Comparison of ENCODE assay signal across 13 cellular contexts in the genomic region with DNA sequence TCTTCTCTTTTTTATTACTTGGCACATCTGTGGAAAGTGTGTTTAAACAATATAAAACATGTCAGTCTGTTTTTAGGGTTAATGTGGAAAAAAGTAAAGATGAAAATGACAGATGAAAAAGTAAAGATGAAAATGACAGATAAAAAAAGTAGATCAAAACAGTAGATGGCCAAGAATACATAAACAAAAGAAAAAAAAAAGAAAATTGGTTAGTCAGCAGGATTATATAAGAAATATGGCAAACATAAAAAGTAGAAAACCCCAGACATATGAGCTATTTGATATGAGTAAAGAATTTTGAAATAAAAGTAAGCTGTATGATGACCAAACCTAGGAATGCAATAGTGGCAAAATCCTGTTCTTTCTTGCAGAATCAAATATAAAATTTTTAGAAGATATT.
A peak's percentile ranks its signal among the peaks of the same experiment; 100 is the strongest.
DNase-seq lines count a peak whose midpoint lies in the region; FAIRE-seq and TF ChIP-seq lines count a peak whose summit lies in the region.
"Had no signal": no experiment of that assay in that cellular context is flagged by ENCODE, and none has a peak within 500 bp of the region (broad histone marks: within the 10 kb centered on the region; RNA-seq: fewer than 3 reads in every experiment).

No MANE protein-coding gene starts in this region.

- H3K4me3 ChIP-seq in adipocyte (ENCODE audit: low read length) (no peak overlapping the region), small intestine (ENCODE audit: low read depth in 1 of 2, low read length in 2 of 2) (no peak overlapping the region), adrenal gland (no peak overlapping the region)
- H3K4me3 ChIP-seq: BLaER1, GM23338 had no signal

- H3K27me3 ChIP-seq in adipocyte (replicated peaks; ENCODE audit: control insufficient read depth, insufficient read depth, low read length): no peaks in the 10 kb centered on the region
- no peaks in the 10 kb centered on the region for H3K27me3 ChIP-seq in small intestine (ENCODE audit: control insufficient read depth in 2 of 2, insufficient read depth in 2 of 2, low read length in 2 of 2)
- no peaks in the 10 kb centered on the region for H3K27me3 ChIP-seq in adrenal gland
- H3K27me3 ChIP-seq: BLaER1 had no signal

- H3K4me1 ChIP-seq in adipocyte (ENCODE audit: control insufficient read depth, insufficient read depth, low read length) (no peaks in the 10 kb centered on the region), small intestine (ENCODE audit: control insufficient read depth in 2 of 2, insufficient read depth in 1 of 2, low read depth in 1 of 2, low read length in 1 of 2) (no peaks in the 10 kb centered on the region), adrenal gland (replicated peaks in 1 of 2) (no peaks in the 10 kb centered on the region)
- H3K4me1 ChIP-seq: BLaER1 had no signal

- H3K9ac ChIP-seq in adipocyte (ENCODE audit: low read length): no peak overlapping the region
- H3K9ac ChIP-seq: BLaER1 had no signal

- TF ChIP-seq POLR2A in adrenal gland (IDR thresholded peaks at IDR 0.05): no peak

- peak; percentile 27 for DNase-seq in adipocyte (ENCODE audit: low read depth)
- DNase-seq in fibroblast of peridontal ligament (ENCODE audit: extremely low read depth): peak; percentile 20
- no peak for DNase-seq in small intestine
- DNase-seq in adrenal gland: no peak
- no peak for DNase-seq in urothelium cell line (ENCODE audit: low spot score)
- DNase-seq in superior temporal gyrus (ENCODE audit: extremely low spot score): no peak
- DNase-seq: CD4-positive, alpha-beta memory T cell; DMS79 treated with DMSO at 0.1 percent for 48 hours; GF-D8; HFFc6 had no signal

- H3K27ac ChIP-seq in small intestine (ENCODE audit: low read depth in 1 of 2, low read length in 1 of 2) (no peak overlapping the region), adrenal gland (no peak overlapping the region)
- H3K27ac ChIP-seq: BLaER1 had no signal

- intact Hi-C loops in adrenal gland (cut with DNase I): no loop called here

- no peaks in the 10 kb centered on the region for H3K36me3 ChIP-seq in adipocyte (ENCODE audit: control insufficient read depth, insufficient read depth, low read length, severe bottlenecking)
- no peaks in the 10 kb centered on the region for H3K36me3 ChIP-seq in small intestine (ENCODE audit: control insufficient read depth in 2 of 2, insufficient read depth in 2 of 2, low read length in 2 of 2)
- H3K36me3 ChIP-seq in adrenal gland (replicated peaks in 1 of 2): no peaks in the 10 kb centered on the region
- H3K36me3 ChIP-seq: BLaER1 had no signal

- no peak for TF ChIP-seq CTCF in adrenal gland (IDR thresholded peaks at IDR 0.05)

- FAIRE-seq in small intestine (lab: Jason Lieb, UNC): peak; percentile 71
- no peak for FAIRE-seq in urothelium cell line (lab: Jason Lieb, UNC)
- FAIRE-seq: H54 had no signal

- no peaks in the 10 kb centered on the region for H3K9me3 ChIP-seq in adipocyte (ENCODE audit: control insufficient read depth, low read length)
- no peaks in the 10 kb centered on the region for H3K9me3 ChIP-seq in small intestine (ENCODE audit: control insufficient read depth, low read depth)
- no peaks in the 10 kb centered on the region for H3K9me3 ChIP-seq in adrenal gland (replicated peaks in 1 of 3)
- H3K9me3 ChIP-seq: BLaER1 had no signal

Comparison
In these comparisons a context has a peak if more than half of its experiments do, and no peak if none do; other contexts are left out.
1. DNase-seq: peak in adipocyte (single experiment) and fibroblast of peridontal ligament (single experiment); none in small intestine (single experiment), adrenal gland (0 of 7), urothelium cell line (single experiment) and superior temporal gyrus (single experiment).